Comparison of ENCODE assay signal across 19 cellular contexts in genomic region chrX:15418707-15419181, GRCh38. TPM values are rescaled to one million over a fixed set of nuclear protein-coding genes. Genes with fewer than 3 reads are reported as not detected.
A peak's percentile ranks its signal among the peaks of the same experiment; 100 is the strongest.
DNase-seq lines count a peak whose midpoint lies in the region; ATAC-seq and TF ChIP-seq lines count a peak whose summit lies in the region.
"Had no signal": no experiment of that assay in that cellular context is flagged by ENCODE, and none has a peak within 500 bp of the region (broad histone marks: within the 10 kb centered on the region; RNA-seq: fewer than 3 reads in every experiment).

No MANE protein-coding gene starts in this region.

- no CpG with 5 or more reads among the region's 3 CpGs for WGBS in IMR-90 (ENCODE audit: extremely low coverage in 2 of 2, insufficient read length in 1 of 2), 2 experiments
- 52 to 82% (median 75%) methylated on average over 3 of the region's 3 CpGs for WGBS in spleen, 5 donors

- no peaks in the 10 kb centered on the region for H3K27me3 ChIP-seq in IMR-90 (ENCODE audit: control insufficient read depth, insufficient read depth, low read length)
- peaks cover 0 to 7% (median 0%) of the 10 kb centered on the region in 7 donors for H3K27me3 ChIP-seq in spleen (replicated peaks in 1 of 7)

- no peaks in the 10 kb centered on the region for H3K9me1 ChIP-seq in IMR-90 (ENCODE audit: insufficient read depth, low read length)

- H3K4me2 ChIP-seq in IMR-90 (ENCODE audit: low read depth, low read length), result no peak overlapping the region; the same call in 1 of the 2 replicates
- H3K4me2 ChIP-seq: A549, BLaER1, GM23338 had no signal

- no peak for TF ChIP-seq RAD21 in IMR-90 (IDR thresholded peaks at IDR 0.05; ENCODE audit: low read length)

- no peak overlapping the region for H2AK5ac ChIP-seq in IMR-90 (ENCODE audit: low read depth, low read length)

- no peak overlapping the region for H4K91ac ChIP-seq in IMR-90 (ENCODE audit: insufficient read depth, low read depth, low read length)

- no peak overlapping the region for H3K23ac ChIP-seq in IMR-90 (ENCODE audit: low read depth, low read length)

- no peaks in the 10 kb centered on the region for H3K36me3 ChIP-seq in IMR-90 (ENCODE audit: control insufficient read depth, insufficient read depth, low read length)
- H3K36me3 ChIP-seq in spleen, result no peaks in the 10 kb centered on the region
- H3K36me3 ChIP-seq: BLaER1 had no signal

- POLR2A ChIA-PET in IMR-90 (lab: Charles Lee; ENCODE audit: unreplicated experiment), result no interaction called here

- no peak overlapping the region for H2AFZ ChIP-seq in IMR-90 (replicated peaks; ENCODE audit: low read length, poor library complexity)
- H2AFZ ChIP-seq: GM23338 had no signal

- TF ChIP-seq CTCF in IMR-90 (conservative IDR thresholded peaks at IDR 0.05; ENCODE audit: low read depth, low read length), result no peak
- no peak for TF ChIP-seq CTCF in spleen (IDR thresholded peaks at IDR 0.05 in 8 of 11, conservative IDR thresholded peaks at IDR 0.05 in 3 of 11)

- H3K4me1 ChIP-seq in IMR-90 (ENCODE audit: control insufficient read depth, insufficient read depth, low read length) (0 out of 2 replicates have a peak, but pooled peaks cover 2% of the 10 kb centered on the region), spleen (no peaks in the 10 kb centered on the region)
- H3K4me1 ChIP-seq: A549, BLaER1 had no signal

- H4K5ac ChIP-seq in IMR-90 (ENCODE audit: low read depth, low read length), result no peak overlapping the region

- H3K56ac ChIP-seq in IMR-90 (ENCODE audit: extremely low read depth, insufficient read depth, low read length), result no peak overlapping the region

- H3K27ac ChIP-seq in IMR-90 (ENCODE audit: insufficient read depth, low read length), result peak overlapping the region; percentile 50; the same call in 1 of the 2 replicates
- no peak overlapping the region for H3K27ac ChIP-seq in spleen
- H3K27ac ChIP-seq: A549, BLaER1 had no signal

- H2BK15ac ChIP-seq in IMR-90 (ENCODE audit: low read depth, low read length), result no peak overlapping the region

- intact Hi-C loops in IMR-90 (cut with micrococcal nuclease) (no loop called here), spleen (cut with DNase I; ENCODE audit: low total_unique reads) (no loop called here)

- in situ Hi-C loops in IMR-90 (cut with MboI; ENCODE audit: low sequenced_read_pairs), result no loop called here

- H3K9ac ChIP-seq in IMR-90 (ENCODE audit: low read depth, low read length), result no peak overlapping the region; the same call in 1 of the 2 replicates
- H3K9ac ChIP-seq: BLaER1 had no signal

- H4K8ac ChIP-seq in IMR-90 (ENCODE audit: low read depth in 2 of 2, low read length in 2 of 2), result peak overlapping the region in 1 of 2 experiments; percentile 42; a peak in 2 of 4 replicates

- no TSS peak for BruUV-seq in IMR-90 (replicated peaks; lab: Mats Ljungman, UMichigan)

- DNase-seq in IMR-90, result no peak
- DNase-seq in left kidney (ENCODE audit: low read depth, low spot score), result peak; percentile 4
- no peak for DNase-seq in GOT3 (lab: John Stamatoyannopoulos, UW)
- no peak for DNase-seq in spleen
- DNase-seq: AML-193; Calu3; CD4-positive, alpha-beta memory T cell; DMS79 treated with DMSO at 0.1 percent for 48 hours; GF-D8; H7; KBM-7 had no signal

- no peaks in the 10 kb centered on the region for H3K79me1 ChIP-seq in IMR-90 (ENCODE audit: low read depth in 1 of 2, low read length in 2 of 2)

- no peak overlapping the region; the same call in 1 of the 2 replicates for H2BK120ac ChIP-seq in IMR-90 (ENCODE audit: low read depth, low read length)

- H3K4ac ChIP-seq in IMR-90 (ENCODE audit: low read depth, low read length), result no peak overlapping the region

- peak overlapping the region; percentile 84 for H2BK5ac ChIP-seq in IMR-90 (ENCODE audit: low read depth, low read length, poor library complexity, severe bottlenecking)

- dilution Hi-C loops in IMR-90 (cut with HindIII; ENCODE audit: low sequenced_read_pairs, unreplicated experiment), result no loop called here

- no peaks in the 10 kb centered on the region for H4K20me1 ChIP-seq in IMR-90 (ENCODE audit: insufficient read depth, low read length)
- H4K20me1 ChIP-seq: BLaER1 had no signal

- peak overlapping the region; percentile 78 for H3K18ac ChIP-seq in IMR-90 (ENCODE audit: low read depth, low read length)

- H2AK9ac ChIP-seq in IMR-90 (replicated peaks; ENCODE audit: low read depth, low read length, poor library complexity), result no peak overlapping the region

- ATAC-seq in IMR-90 (ENCODE audit: low read depth) (no peak; the same call in 1 of the 2 replicates), SK-N-SH treated with all-trans-retinoic acid at 6 μM for 48 hours (peak; percentile 77), GM21515 (IDR thresholded peaks at IDR 0.05; ENCODE audit: unreplicated experiment) (no peak)
- ATAC-seq: A549, GM23338, HCT116 had no signal

- CTCF ChIA-PET in IMR-90 (lab: Yijun Ruan, JAX), result no interaction called here

- TF ChIP-seq POLR2A in IMR-90 (IDR thresholded peaks at IDR 0.05; ENCODE audit: low read depth, low read length), result no peak
- TF ChIP-seq POLR2A in spleen (IDR thresholded peaks at IDR 0.05), result no peak

- H3K4me3 ChIP-seq in IMR-90 (ENCODE audit: insufficient read depth, low read depth, low read length), result no peak overlapping the region
- H3K4me3 ChIP-seq in spleen, result no peak overlapping the region
- H3K4me3 ChIP-seq: A549, BLaER1, GM23338 had no signal

- no peak overlapping the region for H3K14ac ChIP-seq in IMR-90 (replicated peaks; ENCODE audit: low read depth, low read length)

- H3K9me3 ChIP-seq in IMR-90 (ENCODE audit: control insufficient read depth, insufficient read depth, low read length), result peaks cover 5% of the 10 kb centered on the region; the same call in 1 of the 2 replicates
- H3K9me3 ChIP-seq in spleen, result peaks cover 0 to 15% (median 3%) of the 10 kb centered on the region in 8 donors

- H2BK20ac ChIP-seq in IMR-90 (ENCODE audit: low read depth, low read length), result no peak overlapping the region

TF ChIP-seq in IMR-90, 13 proteins besides CTCF, POLR2A, EP300 and RAD21 (continues in another document):
- TF ChIP-seq SMC3 (IDR thresholded peaks at IDR 0.05; ENCODE audit: low read depth, low read length), result no peak
- TF ChIP-seq CEBPB (IDR thresholded peaks at IDR 0.05; ENCODE audit: low read depth, low read length), result no peak
- TF ChIP-seq FOS (IDR thresholded peaks at IDR 0.05; ENCODE audit: low read depth, low read length), result no peak
- TF ChIP-seq CHD1 (IDR thresholded peaks at IDR 0.05; ENCODE audit: low read depth, low read length), result no peak
- TF ChIP-seq, protein P1, sequence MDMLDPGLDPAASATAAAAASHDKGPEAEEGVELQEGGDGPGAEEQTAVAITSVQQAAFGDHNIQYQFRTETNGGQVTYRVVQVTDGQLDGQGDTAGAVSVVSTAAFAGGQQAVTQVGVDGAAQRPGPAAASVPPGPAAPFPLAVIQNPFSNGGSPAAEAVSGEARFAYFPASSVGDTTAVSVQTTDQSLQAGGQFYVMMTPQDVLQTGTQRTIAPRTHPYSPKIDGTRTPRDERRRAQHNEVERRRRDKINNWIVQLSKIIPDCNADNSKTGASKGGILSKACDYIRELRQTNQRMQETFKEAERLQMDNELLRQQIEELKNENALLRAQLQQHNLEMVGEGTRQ (IDR thresholded peaks at IDR 0.05; ENCODE audit: low read depth, low read length), result no peak
- no peak for TF ChIP-seq RFX5 (IDR thresholded peaks at IDR 0.05; ENCODE audit: low read depth, low read length)
- no peak for TF ChIP-seq MAZ (IDR thresholded peaks at IDR 0.05; ENCODE audit: borderline replicate concordance, low read depth, low read length)
- TF ChIP-seq NFE2L2 (IDR thresholded peaks at IDR 0.05; ENCODE audit: low read depth, low read length), result no peak
- TF ChIP-seq MAFK (IDR thresholded peaks at IDR 0.05; ENCODE audit: low read depth, low read length), result no peak

TF ChIP-seq in SK-N-SH treated with all-trans-retinoic acid at 6 μM for 48 hours, 23 proteins besides CTCF, POLR2A, EP300 and RAD21 (continues in another document):
- no peak for TF ChIP-seq OSR1 (CRISPR knock-in tag; IDR thresholded peaks at IDR 0.05)
- TF ChIP-seq ZFP3 (CRISPR knock-in tag; IDR thresholded peaks at IDR 0.05), result no peak
- TF ChIP-seq BACH2 (CRISPR knock-in tag; IDR thresholded peaks at IDR 0.05; ENCODE audit: borderline replicate concordance), result no peak
- TF ChIP-seq ESRRG (CRISPR knock-in tag; IDR thresholded peaks at IDR 0.05), result no peak
- no peak for TF ChIP-seq PPARA (CRISPR knock-in tag; IDR thresholded peaks at IDR 0.05; ENCODE audit: borderline replicate concordance)
- no peak for TF ChIP-seq ZC3H10 (CRISPR knock-in tag; IDR thresholded peaks at IDR 0.05)
- TF ChIP-seq, protein P2, sequence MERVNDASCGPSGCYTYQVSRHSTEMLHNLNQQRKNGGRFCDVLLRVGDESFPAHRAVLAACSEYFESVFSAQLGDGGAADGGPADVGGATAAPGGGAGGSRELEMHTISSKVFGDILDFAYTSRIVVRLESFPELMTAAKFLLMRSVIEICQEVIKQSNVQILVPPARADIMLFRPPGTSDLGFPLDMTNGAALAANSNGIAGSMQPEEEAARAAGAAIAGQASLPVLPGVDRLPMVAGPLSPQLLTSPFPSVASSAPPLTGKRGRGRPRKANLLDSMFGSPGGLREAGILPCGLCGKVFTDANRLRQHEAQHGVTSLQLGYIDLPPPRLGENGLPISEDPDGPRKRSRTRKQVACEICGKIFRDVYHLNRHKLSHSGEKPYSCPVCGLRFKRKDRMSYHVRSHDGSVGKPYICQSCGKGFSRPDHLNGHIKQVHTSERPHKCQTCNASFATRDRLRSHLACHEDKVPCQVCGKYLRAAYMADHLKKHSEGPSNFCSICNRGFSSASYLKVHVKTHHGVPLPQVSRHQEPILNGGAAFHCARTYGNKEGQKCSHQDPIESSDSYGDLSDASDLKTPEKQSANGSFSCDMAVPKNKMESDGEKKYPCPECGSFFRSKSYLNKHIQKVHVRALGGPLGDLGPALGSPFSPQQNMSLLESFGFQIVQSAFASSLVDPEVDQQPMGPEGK (CRISPR knock-in tag; IDR thresholded peaks at IDR 0.05; ENCODE audit: borderline replicate concordance), result no peak

RNA-seq across cellular contexts. Expression of gene VEGFD, which starts 34.5 kb away (rescaled TPM):
- under 0.01 and 0.18 TPM in 2 replicates for total RNA-seq in IMR-90 (2012; rRNA removed)
- 0.13 and 0.19 TPM in 2 replicates for polyA plus RNA-seq in IMR-90 (2012; rRNA removed)
- 0.14 and 0.20 TPM in 2 replicates for polyA plus RNA-seq in IMR-90 (2012; cell fraction: cytosol; rRNA removed)
- 0.16 and 0.72 TPM in 2 replicates for polyA plus RNA-seq in IMR-90 (2012; cell fraction: nucleus; rRNA removed; ENCODE audit: low replicate concordance)
- total RNA-seq in spleen, result 1 to 10 TPM in 5 of 7 donors, under 1 TPM in 2; 0.52 to 4.4 (median 1.1) TPM
- polyA plus RNA-seq in spleen, result 1 to 10 TPM in 1 of 3 donors, under 1 TPM in 2; 0.71 to 1.6 (median 0.91) TPM
- total RNA-seq: GM23338 had no signal
- polyA plus RNA-seq: CD14-positive monocyte; CD4-positive, alpha-beta memory T cell; IgD-negative memory B cell had no signal
